In the genomic region with DNA sequence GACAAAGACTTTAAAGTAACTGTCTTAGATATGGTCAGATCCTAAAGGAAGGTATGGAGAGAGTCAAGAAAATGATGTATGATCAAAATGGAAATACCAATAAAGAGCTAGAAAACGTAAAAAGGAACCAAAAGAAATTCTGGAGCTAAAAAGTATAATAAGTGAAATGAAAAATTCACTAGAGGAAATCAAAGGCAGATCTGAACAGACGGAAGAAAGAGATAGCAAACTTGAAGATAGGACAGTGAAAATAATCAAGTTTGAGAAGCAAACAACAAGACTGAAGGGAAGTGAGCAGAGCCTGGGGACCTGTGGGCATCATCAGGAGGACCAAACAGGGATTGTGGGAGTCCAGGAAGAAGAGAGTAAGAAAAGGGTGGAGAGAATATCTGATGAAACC, we compare ENCODE assay signal across 19 cellular contexts.
DNase-seq lines count a peak whose midpoint lies in the region; ATAC-seq and TF ChIP-seq lines count a peak whose summit lies in the region.
"Had no signal": no experiment of that assay in that cellular context is flagged by ENCODE, and none has a peak within 500 bp of the region (broad histone marks: within the 10 kb centered on the region; RNA-seq: fewer than 3 reads in every experiment).

No MANE protein-coding gene starts in this region.

- H3K36me3 Mint-ChIP-seq in activated CD4-positive, alpha-beta T cell treated with anti-CD3 and anti-CD28 coated beads for 36 hours (ENCODE audit: low read depth), result peaks cover 55% of the 10 kb centered on the region
- peaks cover 80% of the 10 kb centered on the region for H3K36me3 Mint-ChIP-seq in activated T-helper 17 cell treated with anti-CD3 and anti-CD28 coated beads, Interleukin-2, amount 50 U/mL, for 72 hours (ENCODE audit: low read depth)
- H3K36me3 Mint-ChIP-seq in stimulated activated memory B cell treated with anti-CD40 and anti-IgM and Interleukin-4, amounts not matched to agents 10 μg/mL and 1 μg/mL and 100 μg/mL, for 72 hours, result peaks cover 76% of the 10 kb centered on the region
- H3K36me3 Mint-ChIP-seq in effector memory CD8-positive, alpha-beta T cell (ENCODE audit: insufficient read depth), result peaks cover 27% of the 10 kb centered on the region

- POLR2A ChIA-PET in activated CD4-positive, alpha-beta T cell treated with anti-CD3 and anti-CD28 coated beads for 36 hours (lab: Charles Lee), result no interaction called here
- POLR2A ChIA-PET in HEK293 (lab: Yijun Ruan, JAX), result no interaction called here

- no peak overlapping the region for H3K27ac ChIP-seq in HEK293 (ENCODE audit: extremely low read depth, low read depth, low read length)
- H3K27ac ChIP-seq: A549; BLaER1 treated with 17β-estradiol and CSF1 and Interleukin-3, amounts not matched to agents 10 nM and 100 nM had no signal

- H3K4me3 ChIP-seq in HEK293 (ENCODE audit: low read depth, low read length), result no peak overlapping the region
- H3K4me3 ChIP-seq: A549 had no signal

- peaks cover 18% of the 10 kb centered on the region for H3K9me3 Mint-ChIP-seq in activated CD4-positive, alpha-beta T cell treated with anti-CD3 and anti-CD28 coated beads for 36 hours (ENCODE audit: low read depth)
- H3K9me3 Mint-ChIP-seq in activated T-helper 17 cell treated with anti-CD3 and anti-CD28 coated beads, Interleukin-2, amount 50 U/mL, for 72 hours, result peaks cover 8% of the 10 kb centered on the region
- peaks cover 18% of the 10 kb centered on the region for H3K9me3 Mint-ChIP-seq in stimulated activated memory B cell treated with anti-CD40 and anti-IgM and Interleukin-4, amounts not matched to agents 10 μg/mL and 1 μg/mL and 100 μg/mL, for 72 hours
- H3K9me3 Mint-ChIP-seq in effector memory CD8-positive, alpha-beta T cell, result peaks cover 8 to 12% of the 10 kb centered on the region in 2 donors

- CTCF ChIA-PET in activated CD4-positive, alpha-beta T cell treated with anti-CD3 and anti-CD28 coated beads for 36 hours (lab: Charles Lee), result interaction anchor here (0.7 to 1.2 kb wide), 2 partner anchors 26 to 61 kb away, joined by 3 to 4 read pairs; no protein-coding TSS in a partner anchor
- CTCF ChIA-PET in HEK293 (lab: Yijun Ruan, JAX), result interaction anchor here (0.5 to 1.0 kb wide), 3 partner anchors 120 to 302 kb away, joined by 3 read pairs; no protein-coding TSS in a partner anchor

- TF ChIP-seq CTCF in HEK293 (tag by site-specific recombination; IDR thresholded peaks at IDR 0.05), result no peak

- ATAC-seq in activated CD4-positive, alpha-beta T cell treated with anti-CD3 and anti-CD28 coated beads for 36 hours, result no peak
- no peak for ATAC-seq in activated T-helper 17 cell treated with anti-CD3 and anti-CD28 coated beads, Interleukin-2, amount 50 U/mL, for 72 hours (replicated peaks)
- no peak for ATAC-seq in stimulated activated memory B cell treated with anti-CD40 and anti-IgM and Interleukin-4, amounts not matched to agents 10 μg/mL and 1 μg/mL and 100 μg/mL, for 72 hours
- no peak for ATAC-seq in HG03025 (IDR thresholded peaks at IDR 0.05; ENCODE audit: low FRiP score, unreplicated experiment)
- no peak for ATAC-seq in effector memory CD8-positive, alpha-beta T cell (replicated peaks)
- ATAC-seq: A549 had no signal

- H3K4me1 ChIP-seq in HEK293 (ENCODE audit: control insufficient read depth, insufficient read depth, low read length), result no peaks in the 10 kb centered on the region
- H3K4me1 ChIP-seq: A549; BLaER1 treated with 17β-estradiol and CSF1 and Interleukin-3, amounts not matched to agents 10 nM and 100 nM had no signal

- intact Hi-C loops in activated CD4-positive, alpha-beta T cell treated with anti-CD3 and anti-CD28 coated beads for 36 hours (cut with DNase I, micrococcal nuclease), result no loop called here

- H3K4me3 Mint-ChIP-seq in activated CD4-positive, alpha-beta T cell treated with anti-CD3 and anti-CD28 coated beads for 36 hours, result no peak overlapping the region
- H3K4me3 Mint-ChIP-seq in activated T-helper 17 cell treated with anti-CD3 and anti-CD28 coated beads, Interleukin-2, amount 50 U/mL, for 72 hours, result no peak overlapping the region
- H3K4me3 Mint-ChIP-seq in stimulated activated memory B cell treated with anti-CD40 and anti-IgM and Interleukin-4, amounts not matched to agents 10 μg/mL and 1 μg/mL and 100 μg/mL, for 72 hours, result no peak overlapping the region
- H3K4me3 Mint-ChIP-seq in effector memory CD8-positive, alpha-beta T cell, result no peak overlapping the region

- peaks cover 2% of the 10 kb centered on the region for H3K4me1 Mint-ChIP-seq in activated CD4-positive, alpha-beta T cell treated with anti-CD3 and anti-CD28 coated beads for 36 hours
- H3K4me1 Mint-ChIP-seq in activated T-helper 17 cell treated with anti-CD3 and anti-CD28 coated beads, Interleukin-2, amount 50 U/mL, for 72 hours, result peaks cover 10% of the 10 kb centered on the region
- H3K4me1 Mint-ChIP-seq in stimulated activated memory B cell treated with anti-CD40 and anti-IgM and Interleukin-4, amounts not matched to agents 10 μg/mL and 1 μg/mL and 100 μg/mL, for 72 hours, result peaks cover 27% of the 10 kb centered on the region
- H3K4me1 Mint-ChIP-seq in effector memory CD8-positive, alpha-beta T cell (ENCODE audit: low read depth in 2 of 2), result peaks cover 4 to 7% of the 10 kb centered on the region in 2 donors

- H3K27ac Mint-ChIP-seq in activated CD4-positive, alpha-beta T cell treated with anti-CD3 and anti-CD28 coated beads for 36 hours, result peak overlapping the region; percentile 51
- peak overlapping the region; percentile 12 for H3K27ac Mint-ChIP-seq in activated T-helper 17 cell treated with anti-CD3 and anti-CD28 coated beads, Interleukin-2, amount 50 U/mL, for 72 hours
- peak overlapping the region; percentile 28 for H3K27ac Mint-ChIP-seq in stimulated activated memory B cell treated with anti-CD40 and anti-IgM and Interleukin-4, amounts not matched to agents 10 μg/mL and 1 μg/mL and 100 μg/mL, for 72 hours
- H3K27ac Mint-ChIP-seq in effector memory CD8-positive, alpha-beta T cell, result no peak overlapping the region

- DNase-seq in activated CD4-positive, alpha-beta T cell treated with anti-CD3 and anti-CD28 coated beads for 36 hours, result no peak
- DNase-seq in activated CD4-positive, alpha-beta T cell treated with anti-CD3 and anti-CD28 coated beads for 4 hours, result no peak
- no peak for DNase-seq in effector memory CD8-positive, alpha-beta T cell
- DNase-seq: DMS79, MM.1S, NCI-H1092, NCI-H1436 treated with DMSO at 0.1 percent for 48 hours, NCI-H2029, NCI-H510A, NCI-H748 treated with DMSO at 0.1 percent for 48 hours, OCI-M1, RPMI8226, SIG-M5 had no signal

- H3K27me3 Mint-ChIP-seq in activated CD4-positive, alpha-beta T cell treated with anti-CD3 and anti-CD28 coated beads for 36 hours, result no peaks in the 10 kb centered on the region
- no peaks in the 10 kb centered on the region for H3K27me3 Mint-ChIP-seq in activated T-helper 17 cell treated with anti-CD3 and anti-CD28 coated beads, Interleukin-2, amount 50 U/mL, for 72 hours
- no peaks in the 10 kb centered on the region for H3K27me3 Mint-ChIP-seq in stimulated activated memory B cell treated with anti-CD40 and anti-IgM and Interleukin-4, amounts not matched to agents 10 μg/mL and 1 μg/mL and 100 μg/mL, for 72 hours
- H3K27me3 Mint-ChIP-seq in effector memory CD8-positive, alpha-beta T cell, result no peaks in the 10 kb centered on the region

- no peaks in the 10 kb centered on the region for H3K9me3 ChIP-seq in HEK293 (ENCODE audit: control insufficient read depth, insufficient read depth, low read depth, low read length)

- peaks cover 0 to 55% of the 10 kb centered on the region in 2 experiments; a peak in 1 of 3 replicates for H3K36me3 ChIP-seq in HEK293 (ENCODE audit: control insufficient read depth in 2 of 2, insufficient read depth in 1 of 2, low read length in 2 of 2)

TF ChIP-seq in HEK293, 187 proteins besides CTCF, POLR2A, EP300 and RAD21:
- TF ChIP-seq ZNF175 (tag by site-specific recombination; IDR thresholded peaks at IDR 0.05), result no peak
- peak; percentile 81 for TF ChIP-seq SETDB1 (IDR thresholded peaks at IDR 0.05; ENCODE audit: insufficient read length, low read length)

Comparison
In these comparisons a context has a peak if more than half of its experiments do, and no peak if none do; other contexts are left out.
1. H3K27ac Mint-ChIP-seq: peak in activated CD4-positive, alpha-beta T cell treated with anti-CD3 and anti-CD28 coated beads for 36 hours (single experiment), activated T-helper 17 cell treated with anti-CD3 and anti-CD28 coated beads, Interleukin-2, amount 50 U/mL, for 72 hours (single experiment) and stimulated activated memory B cell treated with anti-CD40 and anti-IgM and Interleukin-4, amounts not matched to agents 10 μg/mL and 1 μg/mL and 100 μg/mL, for 72 hours (single experiment); none in effector memory CD8-positive, alpha-beta T cell (0 of 2).